20 cellular contexts compared by ENCODE assay signal in the genomic region with DNA sequence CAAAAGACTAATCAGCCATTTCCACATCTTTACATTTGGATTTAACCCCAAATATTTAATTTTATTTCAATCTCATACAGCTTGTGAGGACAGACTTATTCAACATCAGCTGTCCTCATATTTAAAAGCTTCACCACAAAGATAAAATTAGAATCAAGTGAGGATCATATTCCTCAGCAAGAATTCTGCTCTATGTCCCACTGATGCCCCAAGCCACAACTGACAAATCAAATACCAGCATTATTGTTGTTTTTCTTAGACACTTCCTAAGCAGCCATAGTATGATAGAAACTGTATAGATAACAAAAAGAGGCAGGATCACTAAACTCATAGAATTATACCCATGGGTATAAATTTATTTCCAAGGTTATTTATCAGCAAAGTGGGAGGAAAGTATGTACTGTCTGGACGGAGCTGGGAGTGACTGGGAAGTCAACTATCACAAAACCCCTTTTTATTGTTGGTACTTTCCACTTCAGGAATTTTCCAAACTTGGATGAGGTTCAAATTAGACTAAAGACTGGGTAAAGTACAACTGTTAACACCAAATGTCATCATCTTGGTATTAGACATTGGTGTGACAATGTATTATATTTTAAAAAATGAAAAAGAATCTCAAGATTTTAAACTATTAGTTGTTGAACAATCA. TPM values are rescaled to one million over a fixed set of nuclear protein-coding genes. Genes with fewer than 3 reads are reported as not detected.
DNase-seq lines count a peak whose midpoint lies in the region; ATAC-seq and TF ChIP-seq lines count a peak whose summit lies in the region.
"Had no signal": no experiment of that assay in that cellular context is flagged by ENCODE, and none has a peak within 500 bp of the region (broad histone marks: within the 10 kb centered on the region; RNA-seq: fewer than 3 reads in every experiment).

No MANE protein-coding gene starts in this region.

- no peaks in the 10 kb centered on the region for H3K36me3 Mint-ChIP-seq in brain
- H3K36me3 Mint-ChIP-seq: stimulated activated effector memory CD8-positive, alpha-beta T cell treated with anti-CD3 and anti-CD28 coated beads, Interleukin-12 subunit alpha, Interleukin-12 subunit beta, amount 100 ng/mL, for 72 hours had no signal

- no peaks in the 10 kb centered on the region for H3K9me3 ChIP-seq in left ventricle myocardium inferior (replicated peaks)
- H3K9me3 ChIP-seq in gastrocnemius medialis, result no peaks in the 10 kb centered on the region
- H3K9me3 ChIP-seq: Caco-2, upper lobe of left lung had no signal

- peak overlapping the region in 3 of 5 experiments; percentile 42 to 71 (median 66) for H3K27ac Mint-ChIP-seq in brain
- H3K27ac Mint-ChIP-seq: activated naive CD8-positive, alpha-beta T cell; activated T-cell treated with anti-CD3 and anti-CD28 coated beads, Interleukin-2, amount 50 U/mL, for 24 hours; stimulated activated effector memory CD8-positive, alpha-beta T cell treated with anti-CD3 and anti-CD28 coated beads, Interleukin-12 subunit alpha, Interleukin-12 subunit beta, amount 100 ng/mL, for 72 hours had no signal

- H3K27ac ChIP-seq in left ventricle myocardium inferior (replicated peaks) (peak overlapping the region; percentile 84), gastrocnemius medialis (peak overlapping the region; percentile 92 to 94 (median 93))
- H3K27ac ChIP-seq: upper lobe of left lung had no signal

- H3K4me3 Mint-ChIP-seq in brain, result peak overlapping the region in 3 of 5 experiments; percentile 3 to 7 (median 5)
- H3K4me3 Mint-ChIP-seq: activated naive CD8-positive, alpha-beta T cell; activated T-cell treated with anti-CD3 and anti-CD28 coated beads, Interleukin-2, amount 50 U/mL, for 24 hours; stimulated activated effector memory CD8-positive, alpha-beta T cell treated with anti-CD3 and anti-CD28 coated beads, Interleukin-12 subunit alpha, Interleukin-12 subunit beta, amount 100 ng/mL, for 72 hours had no signal

- H3K4me1 ChIP-seq in left ventricle myocardium inferior (peaks cover 84% of the 10 kb centered on the region), gastrocnemius medialis (peaks cover 65 to 71% of the 10 kb centered on the region in 2 donors)
- H3K4me1 ChIP-seq: upper lobe of left lung had no signal

- in situ Hi-C loops in G401 (cut with HindIII; ENCODE audit: low sequenced_read_pairs) (no loop called here), gastrocnemius medialis (cut with MboI; ENCODE audit: low sequenced_read_pairs in 4 of 4) (loop anchor here in 2 of 4 donors (5.0 to 10.0 kb wide), 2 partner anchors 39 to 47 kb away; partner anchors contain the start of gene PKD2L2 (in 1 of the 2))

- H3K27me3 Mint-ChIP-seq in brain, result peaks cover 10% of the 10 kb centered on the region
- H3K27me3 Mint-ChIP-seq: activated naive CD8-positive, alpha-beta T cell; activated T-cell treated with anti-CD3 and anti-CD28 coated beads, Interleukin-2, amount 50 U/mL, for 24 hours had no signal

- TF ChIP-seq POLR2A in gastrocnemius medialis (IDR thresholded peaks at IDR 0.05), result peak in 1 of 2 donors; percentile 24

- intact Hi-C loops in left ventricle myocardium inferior (cut with micrococcal nuclease) (loop anchor here (10.0 kb wide), 1 partner anchor 47 kb away; the partner anchor contains the start of gene PKD2L2), gastrocnemius medialis (cut with DNase I; ENCODE audit: low total_unique reads) (loop anchor here (1.0 to 10.0 kb wide), 3 partner anchors 32 to 363 kb away; no protein-coding TSS in a partner anchor)

- TF ChIP-seq CTCF in brain (conservative IDR thresholded peaks at IDR 0.05), result no peak
- TF ChIP-seq CTCF in left ventricle myocardium inferior (IDR thresholded peaks at IDR 0.05; ENCODE audit: borderline replicate concordance), result no peak
- TF ChIP-seq CTCF in gastrocnemius medialis (IDR thresholded peaks at IDR 0.05 in 4 of 5, conservative IDR thresholded peaks at IDR 0.05 in 1 of 5), result no peak

- peaks cover 53% of the 10 kb centered on the region for H3K4me1 Mint-ChIP-seq in brain
- H3K4me1 Mint-ChIP-seq: stimulated activated effector memory CD8-positive, alpha-beta T cell treated with anti-CD3 and anti-CD28 coated beads, Interleukin-12 subunit alpha, Interleukin-12 subunit beta, amount 100 ng/mL, for 72 hours had no signal

- no peaks in the 10 kb centered on the region for H3K27me3 ChIP-seq in left ventricle myocardium inferior (ENCODE audit: low read depth)
- no peaks in the 10 kb centered on the region for H3K27me3 ChIP-seq in gastrocnemius medialis
- H3K27me3 ChIP-seq: upper lobe of left lung had no signal

- ATAC-seq in gastrocnemius medialis (peak; percentile 75 to 82), HG02623 (IDR thresholded peaks at IDR 0.05; ENCODE audit: unreplicated experiment) (no peak), HG02840 (IDR thresholded peaks at IDR 0.05; ENCODE audit: low FRiP score, unreplicated experiment) (no peak), HG02970 (IDR thresholded peaks at IDR 0.05; ENCODE audit: low FRiP score, unreplicated experiment) (no peak)
- ATAC-seq: PC-3; stimulated activated effector memory CD8-positive, alpha-beta T cell treated with anti-CD3 and anti-CD28 coated beads, Interleukin-12 subunit alpha, Interleukin-12 subunit beta, amount 100 ng/mL, for 72 hours had no signal

- DNase-seq in G401 (ENCODE audit: low spot score) (peak; percentile 71), left ventricle myocardium inferior (no peak), gastrocnemius medialis (no peak)
- no peak for DNase-seq in stimulated activated CD4-positive, alpha-beta T cell treated with anti-CD3 and anti-CD28 coated beads, Interleukin-4, amount 100 ng/mL, for 1 hour
- DNase-seq: activated T-cell treated with anti-CD3 and anti-CD28 coated beads, Interleukin-2, amount 50 U/mL, for 24 hours; Caco-2; MV-4-11; NCI-H2081; NCI-H526 treated with DMSO at 0.1 percent for 48 hours; PC-3; retina; upper lobe of left lung had no signal

- H3K36me3 ChIP-seq in left ventricle myocardium inferior (peaks cover 9% of the 10 kb centered on the region), gastrocnemius medialis (no peaks in the 10 kb centered on the region)
- H3K36me3 ChIP-seq: upper lobe of left lung had no signal

- H3K4me3 ChIP-seq in left ventricle myocardium inferior (peak overlapping the region; percentile 4), gastrocnemius medialis (peak overlapping the region; percentile 3 to 17 (median 8))
- H3K4me3 ChIP-seq: upper lobe of left lung had no signal

- H3K9me3 Mint-ChIP-seq in brain, result no peaks in the 10 kb centered on the region
- H3K9me3 Mint-ChIP-seq: activated T-cell treated with anti-CD3 and anti-CD28 coated beads, Interleukin-2, amount 50 U/mL, for 24 hours; stimulated activated effector memory CD8-positive, alpha-beta T cell treated with anti-CD3 and anti-CD28 coated beads, Interleukin-12 subunit alpha, Interleukin-12 subunit beta, amount 100 ng/mL, for 72 hours had no signal

RNA-seq across cellular contexts. Expression of gene MYOT, which starts 29.8 kb away (rescaled TPM):
- total RNA-seq in G401 (2014; rRNA removed; shearing (Covaris generic)), result not detected in 2 replicates
- polyA plus RNA-seq in brain (ENCODE audit: insufficient read depth, low read depth, low replicate concordance), result 2.0 TPM
- total RNA-seq in left ventricle myocardium inferior (29.6 TPM), gastrocnemius medialis (100 to 1,000 TPM in 3 of 4 donors, 10 to 100 TPM in 1; 99.0 to 801 (median 294) TPM)
- total RNA-seq: Caco-2, epithelial cell of proximal tubule, IMR-90, PC-3, upper lobe of left lung had no signal
- polyA plus RNA-seq: IMR-90 had no signal

RNA-seq across cellular contexts. Expression of gene PKD2L2, which starts 51.4 kb away (rescaled TPM):
- total RNA-seq in G401 (2014; rRNA removed; shearing (Covaris generic)), result not detected in 2 replicates
- not detected for polyA plus RNA-seq in brain (ENCODE audit: insufficient read depth, low read depth, low replicate concordance)
- total RNA-seq in left ventricle myocardium inferior, result 0.16 TPM
- 1 to 10 TPM in 1 of 4 donors, under 1 TPM in 2, not detected in 1; 0.70 to 4.8 (median 0.94) TPM for total RNA-seq in gastrocnemius medialis
- total RNA-seq: Caco-2, epithelial cell of proximal tubule, IMR-90, PC-3, upper lobe of left lung had no signal
- polyA plus RNA-seq: IMR-90 had no signal

Comparison
In these comparisons a context has a peak if more than half of its experiments do, and no peak if none do; other contexts are left out.
1. ATAC-seq: peak in gastrocnemius medialis (2 of 2); none in HG02623 (single experiment), HG02840 (single experiment) and HG02970 (single experiment).
2. RNA of gene MYOT, which starts 29.8 kb away (total RNA-seq): 99.0 to 801 TPM in gastrocnemius medialis and 29.6 TPM in left ventricle myocardium inferior (single experiment); not detected in G401; every median in the first group is over 10 times any median in the second.